ENCODE assay signal across 8 cellular contexts in the genomic region with DNA sequence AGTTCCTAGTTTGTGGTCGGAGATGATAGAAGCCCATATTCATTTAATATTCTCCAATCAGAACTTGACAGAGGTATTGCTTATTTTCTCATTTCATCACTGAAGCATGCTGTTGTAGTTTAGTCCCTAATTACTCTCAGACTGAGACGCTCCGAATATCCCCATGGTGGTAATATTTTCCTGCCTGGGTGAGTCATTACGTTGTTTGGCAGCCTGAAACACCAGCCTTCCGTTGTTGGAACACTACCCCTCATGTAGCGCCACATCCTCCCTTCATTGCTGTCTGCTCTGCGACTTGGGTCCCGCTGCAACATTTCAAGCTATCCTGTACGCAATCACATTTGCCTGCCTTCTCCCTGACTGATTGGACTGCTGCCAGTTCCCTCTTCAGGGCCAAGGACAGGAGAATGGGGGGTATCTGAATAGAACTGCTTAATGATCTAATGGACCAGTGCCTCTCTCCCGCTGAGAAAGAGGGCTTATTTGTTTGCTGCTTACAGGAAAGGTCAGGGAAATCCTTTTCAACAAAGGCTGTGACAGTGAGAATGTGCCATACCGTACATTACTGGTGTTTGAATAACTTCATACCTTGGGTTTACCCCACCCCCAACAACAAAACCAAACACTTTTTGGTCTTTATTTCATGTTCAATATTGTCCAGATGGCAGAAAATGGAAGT.
DNase-seq lines count a peak whose midpoint lies in the region; ATAC-seq and TF ChIP-seq lines count a peak whose summit lies in the region.

No MANE protein-coding gene starts in this region.

- H3K4me3 ChIP-seq in psoas muscle (no peak overlapping the region), upper lobe of right lung (no peak overlapping the region)

- H3K4me1 ChIP-seq in psoas muscle, result no peaks in the 10 kb centered on the region
- H3K4me1 ChIP-seq in upper lobe of right lung, result no peaks in the 10 kb centered on the region

- H3K27me3 ChIP-seq in psoas muscle (ENCODE audit: insufficient read depth in 3 of 3, low read length in 2 of 3) (no peaks in the 10 kb centered on the region), upper lobe of right lung (no peaks in the 10 kb centered on the region)

- H3K9me3 ChIP-seq in psoas muscle (no peaks in the 10 kb centered on the region), upper lobe of right lung (no peaks in the 10 kb centered on the region)

- no peak overlapping the region for H3K27ac ChIP-seq in psoas muscle
- no peak overlapping the region for H3K27ac ChIP-seq in upper lobe of right lung

- H3K36me3 ChIP-seq in psoas muscle (ENCODE audit: insufficient read depth in 1 of 2, low read depth in 1 of 2), result no peaks in the 10 kb centered on the region
- no peaks in the 10 kb centered on the region for H3K36me3 ChIP-seq in upper lobe of right lung

- intact Hi-C loops in psoas muscle (cut with DNase I), result no loop called here
- intact Hi-C loops in upper lobe of right lung (cut with DNase I), result no loop called here

- WGBS in psoas muscle, 3 donors, result 51 to 67% (median 60%) methylated on average over 11 of the region's 11 CpGs

- ATAC-seq in psoas muscle (peak in 3 of 4 donors; percentile 47 to 77 (median 64)), upper lobe of right lung (no peak), esophagus mucosa (no peak), HG02884 (IDR thresholded peaks at IDR 0.05; ENCODE audit: unreplicated experiment) (no peak)

- TF ChIP-seq CTCF in psoas muscle (IDR thresholded peaks at IDR 0.05) (no peak), upper lobe of right lung (IDR thresholded peaks at IDR 0.05) (no peak)

- DNase-seq in GM04504 (ENCODE audit: low read depth) (peak; percentile 90), NCI-H524 treated with DMSO at 0.1 percent for 48 hours (lab: John Stamatoyannopoulos, UW) (peak; percentile 28), fibroblast of gingiva (ENCODE audit: low read depth) (peak; percentile 89), psoas muscle (peak; percentile 41 to 64), upper lobe of right lung (no peak), HUDEP-2 (lab: John Stamatoyannopoulos, UW; ENCODE audit: unreplicated experiment in 76 of 76) (no peak)

Comparison
In these comparisons a context has a peak if more than half of its experiments do, and no peak if none do; other contexts are left out.
1. DNase-seq: peak in GM04504 (single experiment), NCI-H524 treated with DMSO at 0.1 percent for 48 hours (single experiment), fibroblast of gingiva (single experiment) and psoas muscle (2 of 2); none in upper lobe of right lung (single experiment) and HUDEP-2 (0 of 76).
2. ATAC-seq: peak in psoas muscle (3 of 4); none in upper lobe of right lung (single experiment), esophagus mucosa (single experiment) and HG02884 (single experiment).